ENCODE assay signal across 1 cellular context in the genomic region with DNA sequence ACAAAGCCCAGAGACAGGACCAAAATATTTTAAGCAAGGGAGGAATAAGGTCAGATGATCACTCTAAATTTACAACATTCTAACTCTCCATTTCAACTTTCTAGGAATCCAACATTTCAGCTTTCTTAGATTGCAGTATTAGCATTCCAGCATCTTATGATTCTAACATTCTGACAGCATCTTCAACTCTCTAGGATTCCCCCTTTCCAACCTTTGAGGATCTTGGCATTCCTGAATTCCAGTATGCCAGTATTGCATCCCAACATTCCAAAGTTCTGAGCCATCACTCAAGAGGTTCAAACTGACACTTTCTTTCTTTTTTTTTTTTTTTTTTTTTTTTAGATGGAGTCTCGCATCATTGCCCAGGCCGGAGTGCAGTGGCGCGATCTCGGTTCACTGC.
TF ChIP-seq lines count a peak whose summit lies in the region.

No MANE protein-coding gene starts in this region.

TF ChIP-seq in HCT116, 20 proteins besides CTCF, POLR2A, EP300 and RAD21:
- no peak for TF ChIP-seq SIN3A (IDR thresholded peaks at IDR 0.05; ENCODE audit: low read depth)
- no peak for TF ChIP-seq EGR1 (IDR thresholded peaks at IDR 0.05; ENCODE audit: low read depth)
- no peak for TF ChIP-seq JUND (IDR thresholded peaks at IDR 0.05)
- TF ChIP-seq FOSL1 (IDR thresholded peaks at IDR 0.05; ENCODE audit: low read depth) = no peak
- TF ChIP-seq, protein P1, sequence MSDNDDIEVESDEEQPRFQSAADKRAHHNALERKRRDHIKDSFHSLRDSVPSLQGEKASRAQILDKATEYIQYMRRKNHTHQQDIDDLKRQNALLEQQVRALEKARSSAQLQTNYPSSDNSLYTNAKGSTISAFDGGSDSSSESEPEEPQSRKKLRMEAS (IDR thresholded peaks at IDR 0.05) = no peak
- TF ChIP-seq, protein P2, sequence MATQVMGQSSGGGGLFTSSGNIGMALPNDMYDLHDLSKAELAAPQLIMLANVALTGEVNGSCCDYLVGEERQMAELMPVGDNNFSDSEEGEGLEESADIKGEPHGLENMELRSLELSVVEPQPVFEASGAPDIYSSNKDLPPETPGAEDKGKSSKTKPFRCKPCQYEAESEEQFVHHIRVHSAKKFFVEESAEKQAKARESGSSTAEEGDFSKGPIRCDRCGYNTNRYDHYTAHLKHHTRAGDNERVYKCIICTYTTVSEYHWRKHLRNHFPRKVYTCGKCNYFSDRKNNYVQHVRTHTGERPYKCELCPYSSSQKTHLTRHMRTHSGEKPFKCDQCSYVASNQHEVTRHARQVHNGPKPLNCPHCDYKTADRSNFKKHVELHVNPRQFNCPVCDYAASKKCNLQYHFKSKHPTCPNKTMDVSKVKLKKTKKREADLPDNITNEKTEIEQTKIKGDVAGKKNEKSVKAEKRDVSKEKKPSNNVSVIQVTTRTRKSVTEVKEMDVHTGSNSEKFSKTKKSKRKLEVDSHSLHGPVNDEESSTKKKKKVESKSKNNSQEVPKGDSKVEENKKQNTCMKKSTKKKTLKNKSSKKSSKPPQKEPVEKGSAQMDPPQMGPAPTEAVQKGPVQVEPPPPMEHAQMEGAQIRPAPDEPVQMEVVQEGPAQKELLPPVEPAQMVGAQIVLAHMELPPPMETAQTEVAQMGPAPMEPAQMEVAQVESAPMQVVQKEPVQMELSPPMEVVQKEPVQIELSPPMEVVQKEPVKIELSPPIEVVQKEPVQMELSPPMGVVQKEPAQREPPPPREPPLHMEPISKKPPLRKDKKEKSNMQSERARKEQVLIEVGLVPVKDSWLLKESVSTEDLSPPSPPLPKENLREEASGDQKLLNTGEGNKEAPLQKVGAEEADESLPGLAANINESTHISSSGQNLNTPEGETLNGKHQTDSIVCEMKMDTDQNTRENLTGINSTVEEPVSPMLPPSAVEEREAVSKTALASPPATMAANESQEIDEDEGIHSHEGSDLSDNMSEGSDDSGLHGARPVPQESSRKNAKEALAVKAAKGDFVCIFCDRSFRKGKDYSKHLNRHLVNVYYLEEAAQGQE (IDR thresholded peaks at IDR 0.05; ENCODE audit: low read depth) = no peak
